9 cellular contexts compared by ENCODE assay signal in genomic region chr10:103555321-103555649, GRCh38.
DNase-seq lines count a peak whose midpoint lies in the region; ATAC-seq and TF ChIP-seq lines count a peak whose summit lies in the region.
"Had no signal": no experiment of that assay in that cellular context is flagged by ENCODE, and none has a peak within 500 bp of the region (broad histone marks: within the 10 kb centered on the region; RNA-seq: fewer than 3 reads in every experiment).

No MANE protein-coding gene starts in this region.

- peak overlapping the region; percentile 64 for H3K4me3 Mint-ChIP-seq in progenitor cell of endocrine pancreas (ENCODE audit: low read depth)

- peaks cover 0 to 12% (median 0%) of the 10 kb centered on the region in 11 experiments; a peak in 7 of 22 replicates for H4K20me1 ChIP-seq in BLaER1 treated with 17β-estradiol and CSF1 and Interleukin-3, amounts not matched to agents 10 nM and 100 nM

- H3K36me3 Mint-ChIP-seq in progenitor cell of endocrine pancreas (ENCODE audit: insufficient read depth), result no peaks in the 10 kb centered on the region

- H3K27ac ChIP-seq in BLaER1 treated with 17β-estradiol and CSF1 and Interleukin-3, amounts not matched to agents 10 nM and 100 nM, result no peak overlapping the region; a peak in 1 of 22 replicates
- no peak overlapping the region for H3K27ac ChIP-seq in SJCRH30

- no peaks in the 10 kb centered on the region for H3K36me3 ChIP-seq in BLaER1 treated with 17β-estradiol and CSF1 and Interleukin-3, amounts not matched to agents 10 nM and 100 nM
- no peaks in the 10 kb centered on the region for H3K36me3 ChIP-seq in SJCRH30
- H3K36me3 ChIP-seq: MG63 had no signal

- peak overlapping the region; percentile 71 for H3K27ac Mint-ChIP-seq in progenitor cell of endocrine pancreas

- peaks cover 50% of the 10 kb centered on the region for H3K27me3 Mint-ChIP-seq in progenitor cell of endocrine pancreas

- H3K4me1 ChIP-seq in BLaER1 treated with 17β-estradiol and CSF1 and Interleukin-3, amounts not matched to agents 10 nM and 100 nM, result peaks cover 68 to 90% (median 83%) of the 10 kb centered on the region in 10 experiments
- peaks cover 13% of the 10 kb centered on the region for H3K4me1 ChIP-seq in SJCRH30

- ATAC-seq in HG03159 (IDR thresholded peaks at IDR 0.05; ENCODE audit: unreplicated experiment) (no peak), HG02678 (IDR thresholded peaks at IDR 0.05; ENCODE audit: unreplicated experiment) (no peak)

- H3K27me3 ChIP-seq in BLaER1 treated with 17β-estradiol and CSF1 and Interleukin-3, amounts not matched to agents 10 nM and 100 nM, result peaks cover 11 to 26% (median 19%) of the 10 kb centered on the region in 11 experiments; a peak in 21 of 22 replicates
- H3K27me3 ChIP-seq in SJCRH30, result no peaks in the 10 kb centered on the region
- H3K27me3 ChIP-seq: MG63 had no signal

- DNase-seq in SJCRH30 (no peak), fibroblast of villous mesenchyme (ENCODE audit: low read depth) (no peak), progenitor cell of endocrine pancreas (ENCODE audit: low spot score, unreplicated experiment) (no peak), NCI-H2029 treated with DMSO at 0.1 percent for 48 hours (lab: John Stamatoyannopoulos, UW) (no peak), NCI-H345 (lab: John Stamatoyannopoulos, UW) (no peak)

- peak overlapping the region; percentile 41 to 71 (median 53); a peak in 19 of 20 replicates for H3K4me3 ChIP-seq in BLaER1 treated with 17β-estradiol and CSF1 and Interleukin-3, amounts not matched to agents 10 nM and 100 nM
- H3K4me3 ChIP-seq in SJCRH30 (peak overlapping the region; percentile 60), fibroblast of villous mesenchyme (ENCODE audit: low read depth, low read length) (peak overlapping the region; percentile 36)
- H3K4me3 ChIP-seq: MG63 had no signal

- no peak for TF ChIP-seq CTCF in fibroblast of villous mesenchyme (IDR thresholded peaks at IDR 0.05; ENCODE audit: insufficient read depth, low read depth, low read length)
- no peak for TF ChIP-seq CTCF in progenitor cell of endocrine pancreas (IDR thresholded peaks at IDR 0.05; ENCODE audit: unreplicated experiment)

- peaks cover 10% of the 10 kb centered on the region for H3K4me1 Mint-ChIP-seq in progenitor cell of endocrine pancreas (ENCODE audit: low read depth)

- no peaks in the 10 kb centered on the region for H3K9me3 Mint-ChIP-seq in progenitor cell of endocrine pancreas (ENCODE audit: low read depth)

- H3K4me2 ChIP-seq in BLaER1 treated with 17β-estradiol and CSF1 and Interleukin-3, amounts not matched to agents 10 nM and 100 nM, result peak overlapping the region; percentile 77 to 96 (median 87)

- H3K9me3 ChIP-seq in BLaER1 treated with 17β-estradiol and CSF1 and Interleukin-3, amounts not matched to agents 10 nM and 100 nM (replicated peaks in 1 of 11), result peaks cover 0 to 20% (median 0%) of the 10 kb centered on the region in 11 experiments; a peak in 3 of 22 replicates
- no peaks in the 10 kb centered on the region for H3K9me3 ChIP-seq in SJCRH30 (replicated peaks)
- H3K9me3 ChIP-seq: MG63 had no signal

- peak overlapping the region in 10 of 11 experiments; percentile 0 to 64 (median 54); a peak in 17 of 22 replicates for H3K9ac ChIP-seq in BLaER1 treated with 17β-estradiol and CSF1 and Interleukin-3, amounts not matched to agents 10 nM and 100 nM
